Comparison of ENCODE assay signal across 8 cellular contexts in genomic region chr1:2226525-2227340, GRCh38. TPM values are rescaled to one million over a fixed set of nuclear protein-coding genes. Genes with fewer than 3 reads are reported as not detected.
DNase-seq lines count a peak whose midpoint lies in the region; ATAC-seq and TF ChIP-seq lines count a peak whose summit lies in the region.

No MANE protein-coding gene starts in this region.

- no peak for TF ChIP-seq POLR2A in uterus (IDR thresholded peaks at IDR 0.05)

- H3K27ac ChIP-seq in DOHH2 (ENCODE audit: low read depth, low read length) (no peak overlapping the region), uterus (peak overlapping the region; percentile 99 to 100)

- no peaks in the 10 kb centered on the region for H3K79me2 ChIP-seq in DOHH2 (ENCODE audit: control insufficient read depth, low read length)

- H3K27ac Mint-ChIP-seq in chondrocyte (ENCODE audit: unreplicated experiment) = peak overlapping the region; percentile 80

- intact Hi-C loops in uterus (cut with DNase I; ENCODE audit: low total_unique reads) = no loop called here

- DNase-seq in chondrocyte (ENCODE audit: low spot score) (peak; percentile 95), mesenteric fat pad (ENCODE audit: low spot score) (peak; percentile 90), uterus (peak; percentile 50), LoVo (ENCODE audit: low spot score) (no peak), NCI-H510A (lab: John Stamatoyannopoulos, UW) (no peak)
- DNase-seq in activated effector memory CD4-positive, alpha-beta T cell treated with anti-CD3 and anti-CD28 coated beads, Interleukin-2, amount 50 U/mL, for 16 hours = no peak

- TF ChIP-seq CTCF in DOHH2 (IDR thresholded peaks at IDR 0.05; ENCODE audit: low read depth, low read length, poor library complexity, severe bottlenecking) (no peak), chondrocyte (IDR thresholded peaks at IDR 0.05) (no peak), uterus (IDR thresholded peaks at IDR 0.05) (no peak)

- peak overlapping the region; percentile 58; the same call in 1 of the 2 replicates for H3K4me3 ChIP-seq in DOHH2 (ENCODE audit: low read length)
- peak overlapping the region; percentile 68 to 95 for H3K4me3 ChIP-seq in uterus

- peaks cover 17% of the 10 kb centered on the region for H3K4me1 Mint-ChIP-seq in chondrocyte (ENCODE audit: low read depth)

- H3K27me3 ChIP-seq in DOHH2 (ENCODE audit: control insufficient read depth, low read length) (peaks cover 17% of the 10 kb centered on the region), uterus (no peaks in the 10 kb centered on the region)

- no peaks in the 10 kb centered on the region for H3F3A ChIP-seq in DOHH2 (ENCODE audit: control insufficient read depth, insufficient read depth)

- H3K4me3 Mint-ChIP-seq in chondrocyte (ENCODE audit: unreplicated experiment) = peak overlapping the region; percentile 60

- H3K36me3 Mint-ChIP-seq in chondrocyte (ENCODE audit: low read depth) = peaks cover 8% of the 10 kb centered on the region

- H3K36me3 ChIP-seq in DOHH2 (ENCODE audit: control insufficient read depth, low read length) (no peaks in the 10 kb centered on the region), uterus (no peaks in the 10 kb centered on the region)

- H3K27me3 Mint-ChIP-seq in chondrocyte (ENCODE audit: low read depth) = no peaks in the 10 kb centered on the region

- no peaks in the 10 kb centered on the region for H3K9me3 Mint-ChIP-seq in chondrocyte (ENCODE audit: low read depth)

- H3K4me2 ChIP-seq in DOHH2 (ENCODE audit: low read length) = peak overlapping the region; percentile 63

- H4K20me1 ChIP-seq in DOHH2 (ENCODE audit: control insufficient read depth, insufficient read depth, low read depth, low read length) = 0 out of 2 replicates have a peak, but pooled peaks cover 7% of the 10 kb centered on the region

- H3K9me3 ChIP-seq in DOHH2 (ENCODE audit: control insufficient read depth, insufficient read depth, low read length) = no peaks in the 10 kb centered on the region
- H3K9me3 ChIP-seq in uterus = no peaks in the 10 kb centered on the region

- H3K9me2 ChIP-seq in DOHH2 (replicated peaks; ENCODE audit: control insufficient read depth, low read length) = no peaks in the 10 kb centered on the region

- peak; percentile 7 for ATAC-seq in HG03565 (IDR thresholded peaks at IDR 0.05; ENCODE audit: unreplicated experiment)

- H3K4me1 ChIP-seq in DOHH2 (ENCODE audit: control insufficient read depth, low read length) (peaks cover 6% of the 10 kb centered on the region; the same call in 1 of the 2 replicates), uterus (no peaks in the 10 kb centered on the region)

RNA-seq across cellular contexts. Expression of gene SKI, which starts 1.4 kb away (rescaled TPM):
- total RNA-seq in chondrocyte (112 to 135 TPM (median 116 TPM) in 3 replicates), mesenteric fat pad (101 TPM), uterus (100 to 1,000 TPM in 1 of 4 donors, 10 to 100 TPM in 3; 22.8 to 148 (median 34.9) TPM)

RNA-seq across cellular contexts. Expression of gene FAAP20, which starts 32.2 kb away (rescaled TPM):
- 48.4 to 76.1 TPM (median 69.2 TPM) in 3 replicates for total RNA-seq in chondrocyte
- 42.6 TPM for total RNA-seq in mesenteric fat pad
- 10 to 100 TPM in 2 of 4 donors, 1 to 10 TPM in 2; 1.5 to 68.5 (median 15.4) TPM for total RNA-seq in uterus

Comparison
In these comparisons a context has a peak if more than half of its experiments do, and no peak if none do; other contexts are left out.
1. DNase-seq: peak in chondrocyte (single experiment), mesenteric fat pad (single experiment) and uterus (2 of 2); none in LoVo (single experiment), NCI-H510A (single experiment) and activated effector memory CD4-positive, alpha-beta T cell treated with anti-CD3 and anti-CD28 coated beads, Interleukin-2, amount 50 U/mL, for 16 hours (single experiment).